ENCODE assay signal across 18 cellular contexts in the genomic region with DNA sequence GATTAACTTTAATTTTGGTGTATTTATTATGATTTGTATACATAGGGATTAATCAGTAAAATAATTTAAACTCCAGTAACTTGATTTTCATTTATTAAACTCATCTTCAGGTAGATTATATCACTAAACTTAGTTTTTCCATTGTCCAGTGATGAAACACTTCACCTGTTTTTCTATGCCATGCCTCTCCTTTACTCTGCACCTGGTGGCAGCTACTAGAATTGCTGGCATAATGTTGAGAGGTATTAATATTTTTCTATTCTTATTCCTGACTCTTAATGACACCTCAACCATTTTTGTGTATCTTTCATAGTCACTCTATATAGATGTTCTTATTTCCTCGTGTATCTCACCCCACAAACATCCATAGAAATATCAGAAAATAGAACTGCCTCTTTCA.
DNase-seq lines count a peak whose midpoint lies in the region; ATAC-seq and TF ChIP-seq lines count a peak whose summit lies in the region.
"Had no signal": no experiment of that assay in that cellular context is flagged by ENCODE, and none has a peak within 500 bp of the region (broad histone marks: within the 10 kb centered on the region; RNA-seq: fewer than 3 reads in every experiment).

No MANE protein-coding gene starts in this region.

- H3K9me3 Mint-ChIP-seq in HFFc6, result peaks cover 8% of the 10 kb centered on the region
- H3K9me3 Mint-ChIP-seq: activated CD8-positive, alpha-beta T cell treated with anti-CD3 and anti-CD28 coated beads for 36 hours had no signal

- dilution Hi-C loops in mammary epithelial cell (cut with HindIII; ENCODE audit: low sequenced_read_pairs), result no loop called here

- H3K9ac ChIP-seq in mammary epithelial cell (ENCODE audit: insufficient read depth, low read length) (no peak overlapping the region), liver (ENCODE audit: low read depth in 1 of 2, low read length in 2 of 2) (no peak overlapping the region)

- H3K4me1 Mint-ChIP-seq in HFFc6 (ENCODE audit: low read depth), result no peaks in the 10 kb centered on the region

- TF ChIP-seq CTCF in BE2C (IDR thresholded peaks at IDR 0.05; ENCODE audit: low read depth, low read length) (peak; percentile 40), HFFc6 (IDR thresholded peaks at IDR 0.05) (peak; percentile 43), mammary epithelial cell (conservative IDR thresholded peaks at IDR 0.05 in 1 of 2, IDR thresholded peaks at IDR 0.05 in 1 of 2; ENCODE audit: extremely low read depth in 1 of 2, insufficient read depth in 1 of 2, low read depth in 1 of 2, low read length in 2 of 2) (peak; percentile 44 to 52), liver (IDR thresholded peaks at IDR 0.05; ENCODE audit: low read depth, low read length, missing input control) (peak; percentile 23)

- H3K27me3 Mint-ChIP-seq in HFFc6 (ENCODE audit: insufficient read depth), result no peaks in the 10 kb centered on the region; the same call in 1 of the 2 replicates

- H3K4me3 ChIP-seq in BE2C (ENCODE audit: low read depth, low read length) (no peak overlapping the region), mammary epithelial cell (replicated peaks in 1 of 3; ENCODE audit: insufficient read depth in 1 of 3, low read depth in 2 of 3, low read length in 3 of 3) (no peak overlapping the region), liver (ENCODE audit: low read depth in 1 of 3, low read length in 3 of 3) (no peak overlapping the region)

- BruUV-seq in mammary epithelial cell (replicated peaks; lab: Mats Ljungman, UMichigan), result no TSS peak

- TF ChIP-seq RAD21 in liver (IDR thresholded peaks at IDR 0.05), result no peak

- intact Hi-C loops in mammary epithelial cell (cut with micrococcal nuclease), result no loop called here

- DNase-seq in BE2C (no peak), HFFc6 (no peak), mammary epithelial cell (no peak), NCI-H526 treated with DMSO at 0.1 percent for 48 hours (lab: John Stamatoyannopoulos, UW) (no peak)
- DNase-seq in activated CD8-positive, alpha-beta memory T cell treated with anti-CD3 and anti-CD28 coated beads, Interleukin-2, amount 50 U/mL, for 48 hours, result no peak
- DNase-seq: activated CD8-positive, alpha-beta T cell treated with anti-CD3 and anti-CD28 coated beads for 36 hours; Calu3; HCEC 1CT; head of caudate nucleus; islet precursor cell; mesendoderm; NCI-H187 treated with DMSO at 0.1 percent for 48 hours; NCI-H524 treated with DMSO at 0.1 percent for 48 hours; stimulated activated CD4-positive, alpha-beta T cell treated with anti-CD3 and anti-CD28 coated beads, Interleukin-1b, Interleukin-23, amount 100 ng/mL, for 48 hours had no signal

- H3K27ac ChIP-seq in mammary epithelial cell (ENCODE audit: insufficient read depth, low read depth, low read length), result no peak overlapping the region
- H3K27ac ChIP-seq in liver (ENCODE audit: low read depth in 1 of 2, low read length in 2 of 2), result no peak overlapping the region
- H3K27ac ChIP-seq: epithelial cell of prostate had no signal

- WGBS in mammary epithelial cell (ENCODE audit: low coverage, missing lambda C conversion rate), result 13% methylated on average over 1 of the region's 1 CpG
- WGBS in liver, result 45% methylated on average over 1 of the region's 1 CpG

- H3K79me2 ChIP-seq in mammary epithelial cell (ENCODE audit: insufficient read depth, low read length), result no peaks in the 10 kb centered on the region

- no peaks in the 10 kb centered on the region for H3K36me3 Mint-ChIP-seq in HFFc6 (ENCODE audit: low read depth)

- ATAC-seq in GM21737 (IDR thresholded peaks at IDR 0.05; ENCODE audit: unreplicated experiment) (no peak), GM18502 (IDR thresholded peaks at IDR 0.05; ENCODE audit: poor library complexity, unreplicated experiment) (no peak)
- ATAC-seq: activated CD8-positive, alpha-beta T cell treated with anti-CD3 and anti-CD28 coated beads for 36 hours had no signal

- H2AFZ ChIP-seq in mammary epithelial cell (ENCODE audit: low read depth, low read length), result no peak overlapping the region

- no peaks in the 10 kb centered on the region for H4K20me1 ChIP-seq in mammary epithelial cell (ENCODE audit: insufficient read depth, low read length)

- H3K27ac Mint-ChIP-seq in HFFc6, result no peak overlapping the region
- H3K27ac Mint-ChIP-seq: activated CD8-positive, alpha-beta T cell treated with anti-CD3 and anti-CD28 coated beads for 36 hours had no signal

- H3K27me3 ChIP-seq in BE2C (no peaks in the 10 kb centered on the region), mammary epithelial cell (ENCODE audit: insufficient read depth, low read length) (no peaks in the 10 kb centered on the region), liver (ENCODE audit: control insufficient read depth in 4 of 4, insufficient read depth in 4 of 4, low read length in 3 of 4) (no peaks in the 10 kb centered on the region)

- H3K36me3 ChIP-seq in BE2C (no peaks in the 10 kb centered on the region), mammary epithelial cell (ENCODE audit: insufficient read depth, low read length) (no peaks in the 10 kb centered on the region), liver (ENCODE audit: control insufficient read depth in 4 of 4, insufficient read depth in 3 of 4, low read depth in 1 of 4, low read length in 3 of 4) (no peaks in the 10 kb centered on the region)

- CTCF ChIA-PET in mammary epithelial cell (lab: Charles Lee; ENCODE audit: low non-redundant PET), result no interaction called here

- H3K4me1 ChIP-seq in BE2C (no peaks in the 10 kb centered on the region), mammary epithelial cell (ENCODE audit: insufficient read depth, low read length) (no peaks in the 10 kb centered on the region), liver (ENCODE audit: control insufficient read depth in 4 of 4, insufficient read depth in 4 of 4, low read length in 3 of 4) (no peaks in the 10 kb centered on the region)

- H3K4me3 Mint-ChIP-seq in HFFc6, result no peak overlapping the region
- H3K4me3 Mint-ChIP-seq: activated CD8-positive, alpha-beta T cell treated with anti-CD3 and anti-CD28 coated beads for 36 hours had no signal

- no peak overlapping the region for H3K4me2 ChIP-seq in mammary epithelial cell (ENCODE audit: insufficient read depth, low read depth, low read length)

- in situ Hi-C loops in mammary epithelial cell (cut with MboI; ENCODE audit: low sequenced_read_pairs in 2 of 2), result no loop called here

- no peaks in the 10 kb centered on the region for H3K9me3 ChIP-seq in BE2C
- no peaks in the 10 kb centered on the region for H3K9me3 ChIP-seq in mammary epithelial cell (replicated peaks; ENCODE audit: insufficient read depth, low read length)
- H3K9me3 ChIP-seq in liver (ENCODE audit: control insufficient read depth in 4 of 4, low read length in 3 of 4), result no peaks in the 10 kb centered on the region

TF ChIP-seq in liver, 16 proteins besides CTCF, POLR2A, EP300 and RAD21 (continues in another document):
- TF ChIP-seq, protein P1, sequence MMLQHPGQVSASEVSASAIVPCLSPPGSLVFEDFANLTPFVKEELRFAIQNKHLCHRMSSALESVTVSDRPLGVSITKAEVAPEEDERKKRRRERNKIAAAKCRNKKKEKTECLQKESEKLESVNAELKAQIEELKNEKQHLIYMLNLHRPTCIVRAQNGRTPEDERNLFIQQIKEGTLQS (IDR thresholded peaks at IDR 0.05), result no peak
- no peak for TF ChIP-seq NR2F2 (IDR thresholded peaks at IDR 0.05)
- TF ChIP-seq, protein P2, sequence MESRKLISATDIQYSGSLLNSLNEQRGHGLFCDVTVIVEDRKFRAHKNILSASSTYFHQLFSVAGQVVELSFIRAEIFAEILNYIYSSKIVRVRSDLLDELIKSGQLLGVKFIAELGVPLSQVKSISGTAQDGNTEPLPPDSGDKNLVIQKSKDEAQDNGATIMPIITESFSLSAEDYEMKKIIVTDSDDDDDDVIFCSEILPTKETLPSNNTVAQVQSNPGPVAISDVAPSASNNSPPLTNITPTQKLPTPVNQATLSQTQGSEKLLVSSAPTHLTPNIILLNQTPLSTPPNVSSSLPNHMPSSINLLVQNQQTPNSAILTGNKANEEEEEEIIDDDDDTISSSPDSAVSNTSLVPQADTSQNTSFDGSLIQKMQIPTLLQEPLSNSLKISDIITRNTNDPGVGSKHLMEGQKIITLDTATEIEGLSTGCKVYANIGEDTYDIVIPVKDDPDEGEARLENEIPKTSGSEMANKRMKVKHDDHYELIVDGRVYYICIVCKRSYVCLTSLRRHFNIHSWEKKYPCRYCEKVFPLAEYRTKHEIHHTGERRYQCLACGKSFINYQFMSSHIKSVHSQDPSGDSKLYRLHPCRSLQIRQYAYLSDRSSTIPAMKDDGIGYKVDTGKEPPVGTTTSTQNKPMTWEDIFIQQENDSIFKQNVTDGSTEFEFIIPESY (IDR thresholded peaks at IDR 0.05), result no peak
- no peak for TF ChIP-seq SP1 (IDR thresholded peaks at IDR 0.05)
- no peak for TF ChIP-seq YY1 (IDR thresholded peaks at IDR 0.05)
- no peak for TF ChIP-seq EGR1 (IDR thresholded peaks at IDR 0.05; ENCODE audit: low read depth in 2 of 2)
- TF ChIP-seq FOXA1 (IDR thresholded peaks at IDR 0.05), result no peak
- TF ChIP-seq, protein P3, sequence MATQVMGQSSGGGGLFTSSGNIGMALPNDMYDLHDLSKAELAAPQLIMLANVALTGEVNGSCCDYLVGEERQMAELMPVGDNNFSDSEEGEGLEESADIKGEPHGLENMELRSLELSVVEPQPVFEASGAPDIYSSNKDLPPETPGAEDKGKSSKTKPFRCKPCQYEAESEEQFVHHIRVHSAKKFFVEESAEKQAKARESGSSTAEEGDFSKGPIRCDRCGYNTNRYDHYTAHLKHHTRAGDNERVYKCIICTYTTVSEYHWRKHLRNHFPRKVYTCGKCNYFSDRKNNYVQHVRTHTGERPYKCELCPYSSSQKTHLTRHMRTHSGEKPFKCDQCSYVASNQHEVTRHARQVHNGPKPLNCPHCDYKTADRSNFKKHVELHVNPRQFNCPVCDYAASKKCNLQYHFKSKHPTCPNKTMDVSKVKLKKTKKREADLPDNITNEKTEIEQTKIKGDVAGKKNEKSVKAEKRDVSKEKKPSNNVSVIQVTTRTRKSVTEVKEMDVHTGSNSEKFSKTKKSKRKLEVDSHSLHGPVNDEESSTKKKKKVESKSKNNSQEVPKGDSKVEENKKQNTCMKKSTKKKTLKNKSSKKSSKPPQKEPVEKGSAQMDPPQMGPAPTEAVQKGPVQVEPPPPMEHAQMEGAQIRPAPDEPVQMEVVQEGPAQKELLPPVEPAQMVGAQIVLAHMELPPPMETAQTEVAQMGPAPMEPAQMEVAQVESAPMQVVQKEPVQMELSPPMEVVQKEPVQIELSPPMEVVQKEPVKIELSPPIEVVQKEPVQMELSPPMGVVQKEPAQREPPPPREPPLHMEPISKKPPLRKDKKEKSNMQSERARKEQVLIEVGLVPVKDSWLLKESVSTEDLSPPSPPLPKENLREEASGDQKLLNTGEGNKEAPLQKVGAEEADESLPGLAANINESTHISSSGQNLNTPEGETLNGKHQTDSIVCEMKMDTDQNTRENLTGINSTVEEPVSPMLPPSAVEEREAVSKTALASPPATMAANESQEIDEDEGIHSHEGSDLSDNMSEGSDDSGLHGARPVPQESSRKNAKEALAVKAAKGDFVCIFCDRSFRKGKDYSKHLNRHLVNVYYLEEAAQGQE (IDR thresholded peaks at IDR 0.05), result no peak
- no peak for TF ChIP-seq TAF1 (conservative IDR thresholded peaks at IDR 0.05)
- TF ChIP-seq FOXA2 (IDR thresholded peaks at IDR 0.05), result no peak
- TF ChIP-seq HNF4A (conservative IDR thresholded peaks at IDR 0.05), result no peak
- no peak for TF ChIP-seq RXRA (IDR thresholded peaks at IDR 0.05)
- TF ChIP-seq JUND (IDR thresholded peaks at IDR 0.05), result no peak
